ENCODE assay signal across 1 cellular context in the genomic region with DNA sequence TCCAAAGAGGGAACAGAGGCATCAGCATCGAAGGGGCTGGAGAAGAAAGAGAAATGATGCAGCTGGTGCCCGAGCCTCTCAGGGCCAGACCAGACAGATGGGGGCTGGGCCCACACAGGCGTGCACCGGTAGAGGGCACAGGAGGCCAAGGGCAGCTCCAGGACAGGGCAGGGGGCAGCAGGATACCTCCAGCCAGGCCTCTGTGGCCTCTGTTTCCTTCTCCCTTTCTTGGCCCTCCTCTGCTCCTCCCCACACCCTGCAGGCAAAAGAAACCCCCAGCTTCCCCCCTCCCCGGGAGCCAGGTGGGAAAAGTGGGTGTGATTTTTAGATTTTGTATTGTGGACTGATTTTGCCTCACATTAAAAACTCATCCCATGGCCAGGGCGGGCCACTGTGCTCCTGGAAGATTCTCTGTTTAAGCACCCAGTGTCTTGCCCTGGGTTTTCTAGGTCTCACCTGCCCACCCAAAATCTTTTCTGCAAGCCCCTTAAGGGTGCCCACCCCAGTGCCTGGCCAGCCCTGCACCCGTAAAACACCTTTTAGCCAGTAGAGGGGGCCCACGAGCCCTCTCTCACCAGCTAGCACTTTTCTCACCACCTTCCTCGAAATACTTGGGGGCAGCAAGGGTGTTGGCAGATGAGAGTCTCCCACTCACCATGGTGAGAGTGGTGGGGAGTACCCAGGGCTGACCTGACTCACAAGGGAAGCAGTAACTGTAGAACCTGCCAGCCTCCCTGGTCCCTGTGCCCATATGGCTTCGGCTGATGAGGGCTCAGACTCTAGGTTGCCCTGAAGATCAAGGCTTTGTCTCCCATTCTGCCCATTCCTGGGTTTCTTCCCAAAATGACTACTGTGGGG.
TF ChIP-seq lines count a peak whose summit lies in the region.

No MANE protein-coding gene starts in this region.

TF ChIP-seq in GM23338, 12 proteins besides CTCF, POLR2A, EP300 and RAD21:
- TF ChIP-seq, protein P1, sequence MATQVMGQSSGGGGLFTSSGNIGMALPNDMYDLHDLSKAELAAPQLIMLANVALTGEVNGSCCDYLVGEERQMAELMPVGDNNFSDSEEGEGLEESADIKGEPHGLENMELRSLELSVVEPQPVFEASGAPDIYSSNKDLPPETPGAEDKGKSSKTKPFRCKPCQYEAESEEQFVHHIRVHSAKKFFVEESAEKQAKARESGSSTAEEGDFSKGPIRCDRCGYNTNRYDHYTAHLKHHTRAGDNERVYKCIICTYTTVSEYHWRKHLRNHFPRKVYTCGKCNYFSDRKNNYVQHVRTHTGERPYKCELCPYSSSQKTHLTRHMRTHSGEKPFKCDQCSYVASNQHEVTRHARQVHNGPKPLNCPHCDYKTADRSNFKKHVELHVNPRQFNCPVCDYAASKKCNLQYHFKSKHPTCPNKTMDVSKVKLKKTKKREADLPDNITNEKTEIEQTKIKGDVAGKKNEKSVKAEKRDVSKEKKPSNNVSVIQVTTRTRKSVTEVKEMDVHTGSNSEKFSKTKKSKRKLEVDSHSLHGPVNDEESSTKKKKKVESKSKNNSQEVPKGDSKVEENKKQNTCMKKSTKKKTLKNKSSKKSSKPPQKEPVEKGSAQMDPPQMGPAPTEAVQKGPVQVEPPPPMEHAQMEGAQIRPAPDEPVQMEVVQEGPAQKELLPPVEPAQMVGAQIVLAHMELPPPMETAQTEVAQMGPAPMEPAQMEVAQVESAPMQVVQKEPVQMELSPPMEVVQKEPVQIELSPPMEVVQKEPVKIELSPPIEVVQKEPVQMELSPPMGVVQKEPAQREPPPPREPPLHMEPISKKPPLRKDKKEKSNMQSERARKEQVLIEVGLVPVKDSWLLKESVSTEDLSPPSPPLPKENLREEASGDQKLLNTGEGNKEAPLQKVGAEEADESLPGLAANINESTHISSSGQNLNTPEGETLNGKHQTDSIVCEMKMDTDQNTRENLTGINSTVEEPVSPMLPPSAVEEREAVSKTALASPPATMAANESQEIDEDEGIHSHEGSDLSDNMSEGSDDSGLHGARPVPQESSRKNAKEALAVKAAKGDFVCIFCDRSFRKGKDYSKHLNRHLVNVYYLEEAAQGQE (IDR thresholded peaks at IDR 0.05; ENCODE audit: unreplicated experiment) = no peak
- TF ChIP-seq EZH2phosphoT487 (IDR thresholded peaks at IDR 0.05; ENCODE audit: unreplicated experiment) = no peak
